Comparison of ENCODE assay signal across 8 cellular contexts in genomic region chr12:105382771-105383632, GRCh38. TPM values are rescaled to one million over a fixed set of nuclear protein-coding genes. Genes with fewer than 3 reads are reported as not detected.
DNase-seq lines count a peak whose midpoint lies in the region; ATAC-seq and TF ChIP-seq lines count a peak whose summit lies in the region.

No MANE protein-coding gene starts in this region.

- no peaks in the 10 kb centered on the region for H3K79me2 ChIP-seq in trophoblast cell (ENCODE audit: control insufficient read depth, insufficient read depth, low read length, poor library complexity)

- H3K4me1 ChIP-seq in trophoblast cell (ENCODE audit: control insufficient read depth in 1 of 2, insufficient read depth in 2 of 2, low read length in 2 of 2): peaks cover 0 to 4% of the 10 kb centered on the region in 2 experiments

- H4K12ac ChIP-seq in trophoblast cell (ENCODE audit: low read depth, low read length): no peak overlapping the region

- peak overlapping the region; percentile 5 for H3K4me2 ChIP-seq in trophoblast cell (ENCODE audit: low read length)

- H2BK5ac ChIP-seq in trophoblast cell (ENCODE audit: low read depth, low read length, poor library complexity): no peak overlapping the region

- ATAC-seq in WTC11: peak; percentile 80
- ATAC-seq in HG03442 (IDR thresholded peaks at IDR 0.05; ENCODE audit: unreplicated experiment): no peak
- no peak for ATAC-seq in HG03457 (IDR thresholded peaks at IDR 0.05; ENCODE audit: unreplicated experiment)

- H4K8ac ChIP-seq in trophoblast cell (ENCODE audit: low read depth, low read length): no peak overlapping the region

- no peak overlapping the region for H3K23ac ChIP-seq in trophoblast cell (ENCODE audit: low read length)

- CTCF ChIA-PET in WTC11 (lab: Charles Lee): interaction anchor here (0.5 to 1.8 kb wide), 12 partner anchors 8 to 183 kb away, joined by 3 to 8 read pairs (median 4); partner anchors contain the start of gene APPL2

- peak overlapping the region in 1 of 2 donors; percentile 7 for H3K4me3 Mint-ChIP-seq in CD14-positive monocyte
- H3K4me3 Mint-ChIP-seq in WTC11: no peak overlapping the region
- H3K4me3 Mint-ChIP-seq in glutamatergic neuron (ENCODE audit: unreplicated experiment): no peak overlapping the region

- H4K91ac ChIP-seq in trophoblast cell (ENCODE audit: low read depth, low read length): no peak overlapping the region

- in situ Hi-C loops in GM13976 (cut with MboI; ENCODE audit: low sequenced_read_pairs, unreplicated experiment): loop anchor here (10.0 kb wide), 1 partner anchor 98 kb away; no protein-coding TSS in a partner anchor

- intact Hi-C loops in CD14-positive monocyte (cut with micrococcal nuclease): no loop called here

- WGBS in trophoblast cell (ENCODE audit: extremely low coverage, insufficient coverage, insufficient read length): no CpG with 5 or more reads among the region's 18 CpGs

- DNase-seq in CD14-positive monocyte (ENCODE audit: low spot score): no peak
- DNase-seq in GM13976 (ENCODE audit: low spot score): peak; percentile 78
- peak; percentile 71 for DNase-seq in NCI-H2107 treated with DMSO at 0.1 percent for 48 hours (lab: John Stamatoyannopoulos, UW; ENCODE audit: unreplicated experiment)
- DNase-seq in WTC11 (ENCODE audit: low spot score): peak; percentile 15
- no peak for DNase-seq in glutamatergic neuron
- DNase-seq in trophoblast cell: peak; percentile 27 to 85

- H3K79me1 ChIP-seq in trophoblast cell (ENCODE audit: low read length): no peaks in the 10 kb centered on the region

- H3K36me3 Mint-ChIP-seq in CD14-positive monocyte (no peaks in the 10 kb centered on the region), WTC11 (no peaks in the 10 kb centered on the region), glutamatergic neuron (ENCODE audit: unreplicated experiment) (no peaks in the 10 kb centered on the region)

- no peak overlapping the region for H3K18ac ChIP-seq in trophoblast cell (ENCODE audit: low read length)

- no peak overlapping the region for H3K27ac Mint-ChIP-seq in CD14-positive monocyte
- no peak overlapping the region for H3K27ac Mint-ChIP-seq in WTC11
- H3K27ac Mint-ChIP-seq in glutamatergic neuron (ENCODE audit: unreplicated experiment): no peak overlapping the region

- H3K9ac ChIP-seq in trophoblast cell (ENCODE audit: low read length): no peak overlapping the region

- no peak overlapping the region for H2BK12ac ChIP-seq in trophoblast cell (ENCODE audit: low read length)

- no peak overlapping the region for H2AK5ac ChIP-seq in trophoblast cell (ENCODE audit: low read length)

- TF ChIP-seq CTCF in CD14-positive monocyte (IDR thresholded peaks at IDR 0.05): peak; percentile 76
- peak; percentile 59 for TF ChIP-seq CTCF in GM13976 (IDR thresholded peaks at IDR 0.05; ENCODE audit: borderline replicate concordance, control extremely low read depth, extremely low read depth, insufficient read depth, missing control alignments)
- peak; percentile 35 for TF ChIP-seq CTCF in WTC11 (IDR thresholded peaks at IDR 0.05)
- TF ChIP-seq CTCF in glutamatergic neuron (IDR thresholded peaks at IDR 0.05; ENCODE audit: partially characterized antibody, unreplicated experiment): peak; percentile 78

- H3K4me1 Mint-ChIP-seq in CD14-positive monocyte: peaks cover 6% of the 10 kb centered on the region
- H3K4me1 Mint-ChIP-seq in WTC11: no peaks in the 10 kb centered on the region
- H3K4me1 Mint-ChIP-seq in glutamatergic neuron (ENCODE audit: low read depth, unreplicated experiment): no peaks in the 10 kb centered on the region

- H3K14ac ChIP-seq in trophoblast cell (ENCODE audit: low read length): peak overlapping the region; percentile 28

- no peaks in the 10 kb centered on the region for H3K36me3 ChIP-seq in trophoblast cell (ENCODE audit: control insufficient read depth in 1 of 2, insufficient read depth in 2 of 2, low read length in 2 of 2)

- no peak overlapping the region for H2BK120ac ChIP-seq in trophoblast cell (ENCODE audit: insufficient read depth, low read length, poor library complexity)

- peaks cover 1% of the 10 kb centered on the region for H3K9me3 ChIP-seq in trophoblast cell (ENCODE audit: insufficient read depth, low read depth, low read length)

- H3K27me3 Mint-ChIP-seq in CD14-positive monocyte (ENCODE audit: low read depth in 3 of 3): no peaks in the 10 kb centered on the region
- no peaks in the 10 kb centered on the region for H3K27me3 Mint-ChIP-seq in WTC11 (ENCODE audit: low read depth)
- no peaks in the 10 kb centered on the region for H3K27me3 Mint-ChIP-seq in glutamatergic neuron (ENCODE audit: unreplicated experiment)

- POLR2A ChIA-PET in WTC11 (lab: Charles Lee): no interaction called here

- no peak overlapping the region for H3K4me3 ChIP-seq in trophoblast cell (ENCODE audit: low read depth, low read length)

- H3K27me3 ChIP-seq in trophoblast cell (ENCODE audit: insufficient read depth, low read length): no peaks in the 10 kb centered on the region

- H3K27ac ChIP-seq in trophoblast cell (ENCODE audit: low read depth, low read length): no peak overlapping the region

- H2AFZ ChIP-seq in trophoblast cell (ENCODE audit: insufficient read depth, low read length, poor library complexity): peak overlapping the region; percentile 45

- H3K4ac ChIP-seq in trophoblast cell (ENCODE audit: low read depth, low read length): no peak overlapping the region

- H3K9me3 Mint-ChIP-seq in CD14-positive monocyte (peaks cover 0 to 2% (median 0%) of the 10 kb centered on the region in 7 donors), WTC11 (no peaks in the 10 kb centered on the region), glutamatergic neuron (ENCODE audit: unreplicated experiment) (no peaks in the 10 kb centered on the region)

TF ChIP-seq in WTC11, 78 proteins besides CTCF, POLR2A, EP300 and RAD21:
- TF ChIP-seq HMGA2 (CRISPR knock-in tag; IDR thresholded peaks at IDR 0.05): no peak
- no peak for TF ChIP-seq TEAD4 (CRISPR knock-in tag; IDR thresholded peaks at IDR 0.05)
- TF ChIP-seq ATF2 (CRISPR knock-in tag; IDR thresholded peaks at IDR 0.05; ENCODE audit: borderline replicate concordance, low read depth): no peak
- no peak for TF ChIP-seq ZNF396 (CRISPR knock-in tag; IDR thresholded peaks at IDR 0.05; ENCODE audit: borderline replicate concordance)
- no peak for TF ChIP-seq CREM (CRISPR knock-in tag; IDR thresholded peaks at IDR 0.05)
- no peak for TF ChIP-seq ZNF219 (CRISPR knock-in tag; IDR thresholded peaks at IDR 0.05; ENCODE audit: borderline replicate concordance)

RNA-seq across cellular contexts. Expression of gene C12orf75, which starts 52.5 kb away (rescaled TPM):
- polyA plus RNA-seq in CD14-positive monocyte: under 1 TPM; 0.73 TPM
- total RNA-seq in WTC11 (2021) (25.5 to 31.2 TPM (median 27.4 TPM) in 3 replicates), glutamatergic neuron (ENCODE audit: unreplicated experiment) (9.4 TPM)
- polyA plus RNA-seq in trophoblast cell (2013): 92.3 and 94.7 TPM in 2 replicates

Comparison
In these comparisons a context has a peak if more than half of its experiments do, and no peak if none do; other contexts are left out.
1. DNase-seq: peak in GM13976 (single experiment), NCI-H2107 treated with DMSO at 0.1 percent for 48 hours (single experiment), WTC11 (single experiment) and trophoblast cell (2 of 2); none in CD14-positive monocyte (single experiment) and glutamatergic neuron (single experiment).
2. Peak in every context shown above with its lines, with median percentiles within 50 percentile points of each other: CTCF ChIP-seq.